In the genomic region with DNA sequence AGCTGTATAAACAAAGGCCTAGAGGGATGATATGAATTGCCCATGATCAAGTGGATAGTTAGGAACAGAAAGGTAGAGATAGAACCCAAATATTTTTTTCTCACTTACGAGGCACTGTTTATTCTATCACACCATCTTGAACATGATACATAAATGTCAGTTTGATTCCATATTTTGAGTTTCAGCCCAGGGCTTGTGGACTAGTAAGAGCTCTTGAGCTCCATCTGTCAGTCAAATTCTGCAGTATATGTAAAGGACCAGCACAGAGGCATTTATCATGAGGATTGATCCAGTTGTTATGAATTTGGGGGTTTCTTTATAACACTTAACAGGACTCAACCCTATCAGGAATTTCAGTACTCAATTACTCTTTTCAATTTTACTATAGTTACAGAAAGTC, we compare ENCODE assay signal across 22 cellular contexts. TPM values are rescaled to one million over a fixed set of nuclear protein-coding genes. Genes with fewer than 3 reads are reported as not detected.
DNase-seq lines count a peak whose midpoint lies in the region; ATAC-seq and TF ChIP-seq lines count a peak whose summit lies in the region.
"Had no signal": no experiment of that assay in that cellular context is flagged by ENCODE, and none has a peak within 500 bp of the region (broad histone marks: within the 10 kb centered on the region; RNA-seq: fewer than 3 reads in every experiment).

No MANE protein-coding gene starts in this region.

- H3K79me2 ChIP-seq in Loucy (ENCODE audit: insufficient read depth, low read length), result no peaks in the 10 kb centered on the region

- H3K27me3 ChIP-seq in Loucy (ENCODE audit: insufficient read depth, low read length, poor library complexity, severe bottlenecking), result no peaks in the 10 kb centered on the region
- no peaks in the 10 kb centered on the region for H3K27me3 ChIP-seq in right lobe of liver
- peaks cover 3% of the 10 kb centered on the region for H3K27me3 ChIP-seq in colonic mucosa

- H3K4me2 ChIP-seq in Loucy (ENCODE audit: low read depth, low read length, poor library complexity, severe bottlenecking), result no peak overlapping the region
- H3K4me2 ChIP-seq: KMS-11 had no signal

- H3K9ac ChIP-seq in Loucy (ENCODE audit: low read depth, low read length, poor library complexity, severe bottlenecking) (no peak overlapping the region), colonic mucosa (ENCODE audit: low read depth in 2 of 2, low read length in 2 of 2) (no peak overlapping the region)
- H3K9ac ChIP-seq: KMS-11 had no signal

- ATAC-seq in activated CD4-positive, alpha-beta T cell treated with anti-CD3 and anti-CD28 coated beads for 36 hours, result no peak
- ATAC-seq in right lobe of liver (no peak), HG03521 (IDR thresholded peaks at IDR 0.05; ENCODE audit: unreplicated experiment) (no peak)
- ATAC-seq: Panc1, SK-N-SH treated with all-trans-retinoic acid at 6 μM for 48 hours had no signal

- no peaks in the 10 kb centered on the region for H4K20me1 ChIP-seq in Loucy (ENCODE audit: insufficient read depth, low read length, poor library complexity, severe bottlenecking)

- peak overlapping the region; percentile 60 for H3K27ac Mint-ChIP-seq in activated CD4-positive, alpha-beta T cell treated with anti-CD3 and anti-CD28 coated beads, Interleukin-2, amount 10 ng/mL, durations not matched to agents 24 days and 14 days
- H3K27ac Mint-ChIP-seq in activated CD4-positive, alpha-beta T cell treated with anti-CD3 and anti-CD28 coated beads for 36 hours, result no peak overlapping the region
- H3K27ac Mint-ChIP-seq: B cell; CD4-positive, CD25-positive, alpha-beta regulatory T cell had no signal

- H3K9me3 ChIP-seq in Loucy (ENCODE audit: insufficient read depth, low read depth, low read length) (no peaks in the 10 kb centered on the region), right lobe of liver (no peaks in the 10 kb centered on the region), colonic mucosa (no peaks in the 10 kb centered on the region)

- intact Hi-C loops in activated CD4-positive, alpha-beta T cell treated with anti-CD3 and anti-CD28 coated beads, Interleukin-2, amount 10 ng/mL, durations not matched to agents 24 days and 14 days (cut with micrococcal nuclease), result loop anchor here (10.0 kb wide), 2 partner anchors 238 to 298 kb away; a partner anchor contains a TSS
- intact Hi-C loops in activated CD4-positive, alpha-beta T cell treated with anti-CD3 and anti-CD28 coated beads for 36 hours (cut with DNase I, micrococcal nuclease), result loop anchor here in 1 of 2 experiments (10.0 kb wide), 1 partner anchor 718 kb away; a partner anchor contains a TSS
- intact Hi-C loops in right lobe of liver (cut with DNase I) (loop anchor here in 1 of 2 donors (10.0 kb wide), 1 partner anchor 68 kb away; no protein-coding TSS in a partner anchor), colonic mucosa (cut with DNase I) (loop anchor here (10.0 kb wide), 1 partner anchor 128 kb away; no protein-coding TSS in a partner anchor)

- H3F3A ChIP-seq in Loucy (ENCODE audit: low read depth), result no peaks in the 10 kb centered on the region

- H3K36me3 ChIP-seq in Loucy (ENCODE audit: insufficient read depth, low read length), result no peaks in the 10 kb centered on the region
- peaks cover 0 to 8% (median 0%) of the 10 kb centered on the region in 4 donors for H3K36me3 ChIP-seq in right lobe of liver
- no peaks in the 10 kb centered on the region for H3K36me3 ChIP-seq in colonic mucosa

- POLR2A ChIA-PET in activated CD4-positive, alpha-beta T cell treated with anti-CD3 and anti-CD28 coated beads for 36 hours (lab: Charles Lee), result no interaction called here

- no peaks in the 10 kb centered on the region for H3K9me2 ChIP-seq in Loucy (replicated peaks; ENCODE audit: low read depth, low read length)

- H3K27ac ChIP-seq in VCaP, result no peak overlapping the region
- peak overlapping the region in 2 of 3 donors; percentile 91 to 93 for H3K27ac ChIP-seq in right lobe of liver
- no peak overlapping the region for H3K27ac ChIP-seq in colonic mucosa
- H3K27ac ChIP-seq: KMS-11 had no signal

- H3K36me3 Mint-ChIP-seq in activated CD4-positive, alpha-beta T cell treated with anti-CD3 and anti-CD28 coated beads, Interleukin-2, amount 10 ng/mL, durations not matched to agents 24 days and 14 days (ENCODE audit: low read depth), result peaks cover 63% of the 10 kb centered on the region
- H3K36me3 Mint-ChIP-seq in activated CD4-positive, alpha-beta T cell treated with anti-CD3 and anti-CD28 coated beads for 36 hours (ENCODE audit: low read depth), result peaks cover 18% of the 10 kb centered on the region
- H3K36me3 Mint-ChIP-seq: CD4-positive, CD25-positive, alpha-beta regulatory T cell had no signal

- H3K27me3 Mint-ChIP-seq in activated CD4-positive, alpha-beta T cell treated with anti-CD3 and anti-CD28 coated beads, Interleukin-2, amount 10 ng/mL, durations not matched to agents 24 days and 14 days, result no peaks in the 10 kb centered on the region
- peaks cover 5% of the 10 kb centered on the region for H3K27me3 Mint-ChIP-seq in activated CD4-positive, alpha-beta T cell treated with anti-CD3 and anti-CD28 coated beads for 36 hours

- H3K4me1 Mint-ChIP-seq in activated CD4-positive, alpha-beta T cell treated with anti-CD3 and anti-CD28 coated beads, Interleukin-2, amount 10 ng/mL, durations not matched to agents 24 days and 14 days, result peaks cover 55% of the 10 kb centered on the region
- peaks cover 13% of the 10 kb centered on the region for H3K4me1 Mint-ChIP-seq in activated CD4-positive, alpha-beta T cell treated with anti-CD3 and anti-CD28 coated beads for 36 hours

- peaks cover 9% of the 10 kb centered on the region for H3K9me3 Mint-ChIP-seq in activated CD4-positive, alpha-beta T cell treated with anti-CD3 and anti-CD28 coated beads, Interleukin-2, amount 10 ng/mL, durations not matched to agents 24 days and 14 days
- H3K9me3 Mint-ChIP-seq in activated CD4-positive, alpha-beta T cell treated with anti-CD3 and anti-CD28 coated beads for 36 hours (ENCODE audit: low read depth), result no peaks in the 10 kb centered on the region

- H2AFZ ChIP-seq in Loucy (ENCODE audit: low read length), result no peak overlapping the region

- DNase-seq in activated CD4-positive, alpha-beta T cell treated with anti-CD3 and anti-CD28 coated beads, Interleukin-2, amount 10 ng/mL, durations not matched to agents 24 days and 14 days, result no peak
- DNase-seq in activated CD4-positive, alpha-beta T cell treated with anti-CD3 and anti-CD28 coated beads for 36 hours, result no peak
- no peak for DNase-seq in right lobe of liver
- DNase-seq in germinal center (ENCODE audit: low spot score), result no peak
- DNase-seq in colonic mucosa, result no peak
- DNase-seq: CD4-positive, CD25-positive, alpha-beta regulatory T cell; DMS79; H7; NCI-H1105 treated with DMSO at 0.1 percent for 48 hours; NCI-H2081; NCI-H2227 treated with DMSO at 0.1 percent for 48 hours; NCI-H510A treated with DMSO at 0.1 percent for 48 hours; NCI-H748 treated with DMSO at 0.1 percent for 48 hours had no signal

- H3K4me3 ChIP-seq in Loucy (ENCODE audit: low read length, poor library complexity, severe bottlenecking) (no peak overlapping the region), right lobe of liver (peak overlapping the region in 1 of 3 donors; percentile 0), colonic mucosa (no peak overlapping the region)

- CTCF ChIA-PET in activated CD4-positive, alpha-beta T cell treated with anti-CD3 and anti-CD28 coated beads for 36 hours (lab: Charles Lee), result interaction anchor here (0.8 to 2.8 kb wide), 2 partner anchors 68 to 129 kb away, joined by 3 to 9 read pairs; no protein-coding TSS in a partner anchor

- whole genome bisulfite sequencing in right lobe of liver (ENCODE audit: insufficient coverage, low coverage, low lambda C conversion rate, missing lambda C conversion rate), result 67% methylated on average over 1 of the region's 1 CpG

- TF ChIP-seq POLR2A in right lobe of liver (IDR thresholded peaks at IDR 0.05), result no peak

- TF ChIP-seq CTCF in Loucy (conservative IDR thresholded peaks at IDR 0.05; ENCODE audit: low read length) (peak; percentile 34; the same call in 1 of the 2 replicates), VCaP (conservative IDR thresholded peaks at IDR 0.05) (peak; percentile 29), right lobe of liver (IDR thresholded peaks at IDR 0.05) (peak in 1 of 4 donors; percentile 16), colonic mucosa (IDR thresholded peaks at IDR 0.05) (no peak)

- peak overlapping the region; percentile 50 for H3K4me3 Mint-ChIP-seq in activated CD4-positive, alpha-beta T cell treated with anti-CD3 and anti-CD28 coated beads, Interleukin-2, amount 10 ng/mL, durations not matched to agents 24 days and 14 days
- no peak overlapping the region for H3K4me3 Mint-ChIP-seq in activated CD4-positive, alpha-beta T cell treated with anti-CD3 and anti-CD28 coated beads for 36 hours
- H3K4me3 Mint-ChIP-seq: B cell; CD4-positive, CD25-positive, alpha-beta regulatory T cell had no signal

- H3K4me1 ChIP-seq in Loucy (ENCODE audit: insufficient read depth, low read length, poor library complexity, severe bottlenecking) (peaks cover 19% of the 10 kb centered on the region), right lobe of liver (peaks cover 0 to 56% (median 25%) of the 10 kb centered on the region in 4 donors), colonic mucosa (peaks cover 6% of the 10 kb centered on the region)

RNA-seq across cellular contexts. Expression of a gene that starts 4.8 kb away (rescaled TPM):
- 75.4 and 76.0 TPM in 2 replicates for total RNA-seq in activated CD4-positive, alpha-beta T cell treated with anti-CD3 and anti-CD28 coated beads, Interleukin-2, amount 10 ng/mL, durations not matched to agents 24 days and 14 days
- total RNA-seq in activated CD4-positive, alpha-beta T cell treated with anti-CD3 and anti-CD28 coated beads for 36 hours, result 10 to 100 TPM; 20.7 to 22.1 TPM
- total RNA-seq in right lobe of liver (100 to 1,000 TPM in 5 of 6 experiments, 10 to 100 TPM in 1; 76.8 to 366 (median 172) TPM), colonic mucosa (10 to 100 TPM; 35.6 to 55.7 TPM)
- total RNA-seq: A172, HT1080 had no signal

Comparison
In these comparisons a context has a peak if more than half of its experiments do, and no peak if none do; other contexts are left out.
1. H3K27ac ChIP-seq: peak in right lobe of liver (2 of 3); none in VCaP (single experiment) and colonic mucosa (single experiment).